In genomic region chr16:35215287-35215686, GRCh38 we compare ENCODE assay signal across 26 cellular contexts.
"Had no signal": no experiment of that assay in that cellular context is flagged by ENCODE, and none has a peak within 500 bp of the region (broad histone marks: within the 10 kb centered on the region; RNA-seq: fewer than 3 reads in every experiment).

No MANE protein-coding gene starts in this region.

- H3K36me3 ChIP-seq: esophagus muscularis mucosa, heart right ventricle, left lung, neutrophil, pancreas, sigmoid colon, stomach, thyroid gland, vagina had no signal

- H3K27ac ChIP-seq: esophagus muscularis mucosa, foreskin keratinocyte, heart right ventricle, left lung, neutrophil, pancreas, sigmoid colon, stomach, thyroid gland, vagina had no signal

- ATAC-seq: foreskin keratinocyte; heart right ventricle; left cardiac atrium; left lung; mucosa of descending colon; natural killer cell treated with Interleukin-12 subunit alpha and Interleukin-12 subunit beta and Interleukin-15 and Interleukin-18, amount 100 ng/mL, for 72 hours; pancreas; stimulated activated effector memory CD8-positive, alpha-beta T cell treated with anti-CD3 and anti-CD28 coated beads, Interleukin-12 subunit alpha, Interleukin-12 subunit beta, amount 100 ng/mL, for 72 hours had no signal

- H3K4me3 ChIP-seq: esophagus muscularis mucosa, heart right ventricle, left lung, mucosa of descending colon, pancreas, sigmoid colon, stomach, thyroid gland, vagina had no signal

- H3K9me3 ChIP-seq: neutrophil, pancreas, thyroid gland, vagina had no signal

- FAIRE-seq: endothelial cell of umbilical vein, islet of Langerhans, pancreas had no signal

- DNase-seq: effector CD8-positive, alpha-beta T cell; endodermal cell; foreskin keratinocyte; glutamatergic neuron; heart right ventricle; hippocampal formation; left cardiac atrium; left lung; mesenchymal stem cell; mucosa of descending colon; naive B cell; pancreas; sigmoid colon; stimulated activated CD4-positive, alpha-beta T cell treated with anti-CD3 and anti-CD28 coated beads, Interleukin-2, amount 100 ng/mL, for 24 hours; stimulated activated CD4-positive, alpha-beta T cell treated with anti-CD3 and anti-CD28 coated beads, Interleukin-4, amount 100 ng/mL, for 24 hours; stimulated activated naive CD4-positive, alpha-beta T cell treated with Interleukin-2 at 50 U/mL for 16 hours; stomach; thyroid gland; trophoblast cell had no signal

- H3K27me3 ChIP-seq: esophagus muscularis mucosa, foreskin keratinocyte, heart right ventricle, left lung, neutrophil, pancreas, sigmoid colon, stomach, thyroid gland, vagina had no signal

- H3K4me1 ChIP-seq: esophagus muscularis mucosa, foreskin keratinocyte, heart right ventricle, left lung, pancreas, sigmoid colon, stomach, thyroid gland, vagina had no signal
